24 cellular contexts compared by ENCODE assay signal in the genomic region with DNA sequence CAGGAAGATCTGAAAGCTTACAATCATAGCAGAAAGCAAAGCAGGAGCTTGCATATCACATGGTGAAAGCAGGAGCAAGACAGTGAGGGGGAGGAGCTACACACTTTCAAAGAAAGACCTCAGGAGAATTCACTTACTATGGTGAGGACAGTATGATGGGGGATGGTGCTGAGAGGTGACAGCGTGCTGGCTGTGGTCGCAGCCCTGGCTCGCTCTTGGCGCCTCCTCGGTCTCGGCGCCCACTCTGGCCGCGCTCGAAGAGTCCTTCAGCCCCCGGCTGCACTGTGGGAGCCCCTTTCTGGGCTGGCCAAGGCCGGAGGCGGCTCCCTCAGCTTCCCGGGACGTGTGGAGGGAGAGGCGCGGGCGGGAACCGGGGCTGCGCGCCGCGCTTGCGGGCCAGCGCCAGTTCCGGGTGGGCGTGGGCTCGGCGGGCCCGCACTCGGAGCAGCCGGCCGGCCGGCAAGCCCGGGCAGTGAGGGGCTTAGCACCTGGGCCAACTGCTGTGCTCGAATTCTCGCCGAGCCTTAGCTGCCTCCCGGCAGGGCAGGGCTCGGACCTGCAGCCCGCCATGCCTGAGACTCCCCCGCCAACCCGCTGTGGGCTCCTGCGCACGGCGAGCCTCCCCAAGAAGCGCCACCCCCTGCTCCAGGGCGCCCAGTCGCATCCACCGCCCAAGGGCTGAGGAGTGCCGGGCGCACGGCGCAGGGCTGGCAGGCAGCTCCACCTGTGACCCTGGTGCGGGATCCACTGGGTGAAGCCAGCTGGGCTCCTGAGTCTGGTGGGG.
"Had no signal": no experiment of that assay in that cellular context is flagged by ENCODE, and none has a peak within 500 bp of the region (broad histone marks: within the 10 kb centered on the region; RNA-seq: fewer than 3 reads in every experiment).

No MANE protein-coding gene starts in this region.

- DNase-seq: activated B cell treated with CpG ODN at 0.5 μM for 24 hours; activated CD4-positive, alpha-beta T cell treated with anti-CD3 and anti-CD28 coated beads, Interleukin-2, amount 50 U/mL, for 1 hour; activated CD8-positive, alpha-beta T cell treated with anti-CD3 and anti-CD28 coated beads for 36 hours; activated naive CD4-positive, alpha-beta T cell; activated T-cell treated with anti-CD3 and anti-CD28 coated beads, Interleukin-2, amount 50 U/mL, for 4 hours; central memory CD4-positive, alpha-beta T cell; effector CD4-positive, alpha-beta T cell; esophagus squamous epithelium; glutamatergic neuron; islet precursor cell; left cardiac atrium; left ventricle myocardium superior; stimulated activated CD4-positive, alpha-beta T cell treated with anti-CD3 and anti-CD28 coated beads, Interleukin-4, amount 100 ng/mL, for 24 hours; stomach had no signal

- H3K36me3 ChIP-seq: breast epithelium, esophagus squamous epithelium, neutrophil, stomach, tibial nerve had no signal

- H3K27me3 ChIP-seq: breast epithelium, esophagus squamous epithelium, neutrophil, stomach, tibial nerve had no signal

- ATAC-seq: activated CD8-positive, alpha-beta T cell treated with anti-CD3 and anti-CD28 coated beads for 36 hours; activated naive CD4-positive, alpha-beta T cell treated with anti-CD3 and anti-CD28 coated beads, Interleukin-2, amount 50 U/mL, for 72 hours; activated T-cell treated with anti-CD3 and anti-CD28 coated beads, Interleukin-2, amount 50 U/mL, for 4 hours; activated T-helper 17 cell treated with anti-CD3 and anti-CD28 coated beads, Interleukin-2, amount 50 U/mL, for 72 hours; left cardiac atrium; left ventricle myocardium superior; sciatic nerve; stimulated activated effector memory CD8-positive, alpha-beta T cell treated with anti-CD3 and anti-CD28 coated beads, Interleukin-12 subunit alpha, Interleukin-12 subunit beta, amount 100 ng/mL, for 72 hours had no signal

- H3K27ac ChIP-seq: breast epithelium, esophagus squamous epithelium, neutrophil, stomach, tibial nerve had no signal

- H3K4me1 ChIP-seq: breast epithelium, stomach, tibial nerve had no signal

- H3K9me3 Mint-ChIP-seq: activated B cell treated with CpG ODN at 0.5 μM for 24 hours; activated CD8-positive, alpha-beta T cell treated with anti-CD3 and anti-CD28 coated beads for 36 hours; activated T-cell treated with anti-CD3 and anti-CD28 coated beads, Interleukin-2, amount 50 U/mL, for 4 hours; activated T-helper 17 cell treated with anti-CD3 and anti-CD28 coated beads, Interleukin-2, amount 50 U/mL, for 72 hours; stimulated activated effector memory CD8-positive, alpha-beta T cell treated with anti-CD3 and anti-CD28 coated beads, Interleukin-12 subunit alpha, Interleukin-12 subunit beta, amount 100 ng/mL, for 72 hours had no signal

- H3K4me1 Mint-ChIP-seq: activated B cell treated with CpG ODN at 0.5 μM for 24 hours; activated T-helper 17 cell treated with anti-CD3 and anti-CD28 coated beads, Interleukin-2, amount 50 U/mL, for 72 hours; stimulated activated effector memory CD8-positive, alpha-beta T cell treated with anti-CD3 and anti-CD28 coated beads, Interleukin-12 subunit alpha, Interleukin-12 subunit beta, amount 100 ng/mL, for 72 hours had no signal

- H3K36me3 Mint-ChIP-seq: activated naive CD4-positive, alpha-beta T cell treated with anti-CD3 and anti-CD28 coated beads, Interleukin-2, amount 50 U/mL, for 72 hours; stimulated activated effector memory CD8-positive, alpha-beta T cell treated with anti-CD3 and anti-CD28 coated beads, Interleukin-12 subunit alpha, Interleukin-12 subunit beta, amount 100 ng/mL, for 72 hours had no signal

- H3K27ac Mint-ChIP-seq: activated B cell treated with CpG ODN at 0.5 μM for 24 hours; activated CD8-positive, alpha-beta T cell treated with anti-CD3 and anti-CD28 coated beads for 36 hours; activated naive CD4-positive, alpha-beta T cell treated with anti-CD3 and anti-CD28 coated beads, Interleukin-2, amount 50 U/mL, for 72 hours; activated T-helper 17 cell treated with anti-CD3 and anti-CD28 coated beads, Interleukin-2, amount 50 U/mL, for 72 hours; dendritic cell treated with granulocyte-macrophage colony-stimulating factor and Interleukin-4, amounts not matched to agents 40 ng/mL and 50 ng/mL, for 4 days; nephron; stimulated activated effector memory CD8-positive, alpha-beta T cell treated with anti-CD3 and anti-CD28 coated beads, Interleukin-12 subunit alpha, Interleukin-12 subunit beta, amount 100 ng/mL, for 72 hours had no signal

- H3K4me3 Mint-ChIP-seq: activated B cell treated with CpG ODN at 0.5 μM for 24 hours; activated CD8-positive, alpha-beta T cell treated with anti-CD3 and anti-CD28 coated beads for 36 hours; activated T-cell treated with anti-CD3 and anti-CD28 coated beads, Interleukin-2, amount 50 U/mL, for 4 hours; activated T-helper 17 cell treated with anti-CD3 and anti-CD28 coated beads, Interleukin-2, amount 50 U/mL, for 72 hours; dendritic cell treated with granulocyte-macrophage colony-stimulating factor and Interleukin-4, amounts not matched to agents 40 ng/mL and 50 ng/mL, for 4 days; nephron; stimulated activated effector memory CD8-positive, alpha-beta T cell treated with anti-CD3 and anti-CD28 coated beads, Interleukin-12 subunit alpha, Interleukin-12 subunit beta, amount 100 ng/mL, for 72 hours had no signal

- H3K4me3 ChIP-seq: esophagus squamous epithelium, skin epidermis, stomach, tibial nerve had no signal

- H3K9me3 ChIP-seq: breast epithelium, esophagus squamous epithelium, neutrophil, stomach, tibial nerve had no signal
